ENCODE assay signal across 16 cellular contexts in genomic region chr6:139981066-139981624, GRCh38.
DNase-seq lines count a peak whose midpoint lies in the region; ATAC-seq, FAIRE-seq and TF ChIP-seq lines count a peak whose summit lies in the region.
"Had no signal": no experiment of that assay in that cellular context is flagged by ENCODE, and none has a peak within 500 bp of the region (broad histone marks: within the 10 kb centered on the region; RNA-seq: fewer than 3 reads in every experiment).

No MANE protein-coding gene starts in this region.

- TF ChIP-seq EP300 in esophagus muscularis mucosa (IDR thresholded peaks at IDR 0.05) = no peak

- H3K36me3 ChIP-seq in esophagus muscularis mucosa (no peaks in the 10 kb centered on the region), gastrocnemius medialis (no peaks in the 10 kb centered on the region), small intestine (ENCODE audit: control insufficient read depth in 2 of 2, insufficient read depth in 2 of 2, low read length in 2 of 2) (no peaks in the 10 kb centered on the region)

- H3K4me3 ChIP-seq in esophagus muscularis mucosa = no peak overlapping the region
- H3K4me3 ChIP-seq in gastrocnemius medialis = no peak overlapping the region
- no peak overlapping the region for H3K4me3 ChIP-seq in small intestine (ENCODE audit: low read depth in 1 of 2, low read length in 2 of 2)

- no peaks in the 10 kb centered on the region for H3K27me3 ChIP-seq in esophagus muscularis mucosa
- H3K27me3 ChIP-seq in gastrocnemius medialis = no peaks in the 10 kb centered on the region
- no peaks in the 10 kb centered on the region for H3K27me3 ChIP-seq in small intestine (ENCODE audit: control insufficient read depth in 2 of 2, insufficient read depth in 2 of 2, low read length in 2 of 2)

- intact Hi-C loops in esophagus muscularis mucosa (cut with DNase I) (loop anchor here (5.0 kb wide), 2 partner anchors 384 to 609 kb away; partner anchors contain the start of gene CITED2), gastrocnemius medialis (cut with DNase I; ENCODE audit: low total_unique reads) (no loop called here)

- in situ Hi-C loops in gastrocnemius medialis (cut with MboI; ENCODE audit: low sequenced_read_pairs in 4 of 4) = no loop called here

- FAIRE-seq in RCC 7860 (lab: Jason Lieb, UNC) = no peak
- no peak for FAIRE-seq in small intestine (lab: Jason Lieb, UNC)
- no peak for FAIRE-seq in H54 (lab: Jason Lieb, UNC)
- FAIRE-seq: islet of Langerhans had no signal

- ATAC-seq in GM18498 (IDR thresholded peaks at IDR 0.05; ENCODE audit: unreplicated experiment) = peak; percentile 17
- ATAC-seq in gastrocnemius medialis = no peak
- no peak for ATAC-seq in GM19035 (IDR thresholded peaks at IDR 0.05; ENCODE audit: unreplicated experiment)
- ATAC-seq: esophagus mucosa had no signal

- peak; percentile 12 for DNase-seq in RCC 7860 (ENCODE audit: low spot score)
- no peak for DNase-seq in esophagus muscularis mucosa (ENCODE audit: extremely low spot score)
- no peak for DNase-seq in gastrocnemius medialis
- DNase-seq in small intestine = no peak
- no peak for DNase-seq in H54 (ENCODE audit: insufficient read length, low spot score)
- DNase-seq in HUDEP-2 (lab: John Stamatoyannopoulos, UW; ENCODE audit: unreplicated experiment in 76 of 76) = no peak
- DNase-seq: activated CD4-positive, alpha-beta T cell treated with anti-CD3 and anti-CD28 coated beads, Interleukin-2, amount 50 U/mL, for 1 hour; activated gamma-delta T cell treated with Interleukin-2 at 50 U/mL for 16 hours; CD4-positive, CD25-positive, alpha-beta regulatory T cell; central memory CD4-positive, alpha-beta T cell; T-cell had no signal

- H3K9me3 ChIP-seq in esophagus muscularis mucosa (no peaks in the 10 kb centered on the region), gastrocnemius medialis (no peaks in the 10 kb centered on the region), small intestine (ENCODE audit: control insufficient read depth, low read depth) (no peaks in the 10 kb centered on the region)

- WGBS in esophagus muscularis mucosa = 92% methylated on average over 1 of the region's 1 CpG
- 89 to 100% (median 89%) methylated on average over 1 of the region's 1 CpG for WGBS in small intestine, 3 donors

- TF ChIP-seq POLR2A in esophagus muscularis mucosa (IDR thresholded peaks at IDR 0.05; ENCODE audit: low read depth) (no peak), gastrocnemius medialis (IDR thresholded peaks at IDR 0.05) (no peak), H54 (IDR thresholded peaks at IDR 0.05; ENCODE audit: low read depth, low read length) (no peak)

- no peak for TF ChIP-seq CTCF in esophagus muscularis mucosa (IDR thresholded peaks at IDR 0.05)
- no peak for TF ChIP-seq CTCF in gastrocnemius medialis (IDR thresholded peaks at IDR 0.05 in 4 of 5, conservative IDR thresholded peaks at IDR 0.05 in 1 of 5)

- peak overlapping the region; percentile 74 to 81 (median 78) for H3K27ac ChIP-seq in esophagus muscularis mucosa (replicated peaks in 1 of 4)
- peak overlapping the region in 3 of 4 donors; percentile 7 to 45 (median 24) for H3K27ac ChIP-seq in gastrocnemius medialis
- no peak overlapping the region for H3K27ac ChIP-seq in small intestine (ENCODE audit: low read depth in 1 of 2, low read length in 1 of 2)
- H3K27ac ChIP-seq: HL-60 had no signal

- H3K4me1 ChIP-seq in esophagus muscularis mucosa (peaks cover 33 to 64% (median 55%) of the 10 kb centered on the region in 4 donors), gastrocnemius medialis (peaks cover 26 to 31% of the 10 kb centered on the region in 2 donors), small intestine (ENCODE audit: control insufficient read depth in 2 of 2, insufficient read depth in 1 of 2, low read depth in 1 of 2, low read length in 1 of 2) (peaks cover 0 to 5% of the 10 kb centered on the region in 2 donors)

Comparison
In these comparisons a context has a peak if more than half of its experiments do, and no peak if none do; other contexts are left out.
1. H3K27ac ChIP-seq: peak in esophagus muscularis mucosa (4 of 4) and gastrocnemius medialis (3 of 4); none in small intestine (0 of 2).